In the genomic region with DNA sequence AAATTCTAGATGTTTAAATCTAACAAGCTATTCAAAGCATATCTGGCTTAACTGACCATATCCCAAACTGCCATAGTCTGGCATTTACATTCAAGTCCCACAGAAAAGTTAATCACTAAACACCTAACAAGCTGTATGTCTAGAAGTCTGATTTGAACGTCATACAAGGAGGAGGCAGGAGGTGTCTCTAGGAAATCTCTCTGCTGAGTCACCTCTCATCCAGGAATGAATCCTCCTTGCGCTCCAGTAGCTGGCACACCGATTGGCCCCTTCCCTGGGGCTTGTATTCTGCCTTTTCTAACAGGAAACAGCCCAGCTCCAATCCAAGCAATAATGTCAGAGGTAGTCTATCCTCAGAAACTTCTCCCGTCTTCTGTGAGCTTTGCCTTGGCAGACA, we compare ENCODE assay signal across 20 cellular contexts. TPM values are rescaled to one million over a fixed set of nuclear protein-coding genes. Genes with fewer than 3 reads are reported as not detected.
A peak's percentile ranks its signal among the peaks of the same experiment; 100 is the strongest.
DNase-seq lines count a peak whose midpoint lies in the region; FAIRE-seq and TF ChIP-seq lines count a peak whose summit lies in the region.
"Had no signal": no experiment of that assay in that cellular context is flagged by ENCODE, and none has a peak within 500 bp of the region (broad histone marks: within the 10 kb centered on the region; RNA-seq: fewer than 3 reads in every experiment).

No MANE protein-coding gene starts in this region.

- no peak overlapping the region for H3K27ac ChIP-seq in esophagus squamous epithelium
- H3K27ac ChIP-seq in esophagus muscularis mucosa (replicated peaks in 1 of 4): no peak overlapping the region
- H3K27ac ChIP-seq: body of pancreas, neural progenitor cell had no signal

- H3K9me3 ChIP-seq in esophagus squamous epithelium (no peaks in the 10 kb centered on the region), esophagus muscularis mucosa (no peaks in the 10 kb centered on the region)
- H3K9me3 ChIP-seq: body of pancreas had no signal

- H3K27me3 ChIP-seq in esophagus squamous epithelium (no peaks in the 10 kb centered on the region), esophagus muscularis mucosa (no peaks in the 10 kb centered on the region)
- H3K27me3 ChIP-seq: body of pancreas, neural progenitor cell had no signal

- no peak for TF ChIP-seq CTCF in fibroblast of pulmonary artery (IDR thresholded peaks at IDR 0.05; ENCODE audit: low read length, missing control alignments)
- TF ChIP-seq CTCF in esophagus squamous epithelium (IDR thresholded peaks at IDR 0.05): no peak
- TF ChIP-seq CTCF in esophagus muscularis mucosa (IDR thresholded peaks at IDR 0.05): no peak

- peak; percentile 66 for DNase-seq in HT1080 (ENCODE audit: low read depth)
- DNase-seq in astrocyte of the hippocampus (ENCODE audit: low read depth, low spot score): peak; percentile 36
- DNase-seq in fibroblast of pulmonary artery (ENCODE audit: low read depth): peak; percentile 62
- peak; percentile 23 for DNase-seq in urothelium cell line (ENCODE audit: low spot score)
- DNase-seq in esophagus squamous epithelium (lab: John Stamatoyannopoulos, UW): no peak
- no peak for DNase-seq in GF-D8 (lab: John Stamatoyannopoulos, UW)
- DNase-seq in esophagus muscularis mucosa (ENCODE audit: extremely low spot score): no peak
- DNase-seq: activated CD8-positive, alpha-beta memory T cell treated with anti-CD3 and anti-CD28 coated beads, Interleukin-2, amount 50 U/mL, for 48 hours; body of pancreas; CD4-positive, CD25-positive, alpha-beta regulatory T cell; DND-41; GOT3; immature natural killer cell; NCI-H1048; NK-92 treated with Interleukin-12 subunit alpha and Interleukin-12 subunit beta, amount 100 ng/mL, for 24 hours; right cardiac atrium; SHP77 treated with DMSO at 0.1 percent for 48 hours; stimulated activated CD4-positive, alpha-beta T cell treated with anti-CD3 and anti-CD28 coated beads, Interleukin-2, amount 100 ng/mL, for 24 hours; T-helper 2 cell had no signal

- no peaks in the 10 kb centered on the region for H3K4me1 ChIP-seq in esophagus squamous epithelium
- peaks cover 0 to 6% (median 3%) of the 10 kb centered on the region in 4 donors for H3K4me1 ChIP-seq in esophagus muscularis mucosa
- H3K4me1 ChIP-seq: body of pancreas had no signal

- TF ChIP-seq EP300 in esophagus muscularis mucosa (IDR thresholded peaks at IDR 0.05): no peak

- no peak for TF ChIP-seq POLR2A in esophagus squamous epithelium (IDR thresholded peaks at IDR 0.05)
- no peak for TF ChIP-seq POLR2A in esophagus muscularis mucosa (IDR thresholded peaks at IDR 0.05; ENCODE audit: low read depth)

- no peak for FAIRE-seq in urothelium cell line (lab: Jason Lieb, UNC)

- intact Hi-C loops in esophagus squamous epithelium (cut with DNase I): no loop called here
- intact Hi-C loops in esophagus muscularis mucosa (cut with DNase I): no loop called here

- 53 to 83% methylated on average over 4 of the region's 4 CpGs for WGBS in esophagus squamous epithelium, 2 donors
- 77% methylated on average over 4 of the region's 4 CpGs for WGBS in esophagus muscularis mucosa

- H3K4me3 ChIP-seq in fibroblast of pulmonary artery (replicated peaks; ENCODE audit: low read depth, low read length): no peak overlapping the region
- H3K4me3 ChIP-seq in esophagus squamous epithelium: no peak overlapping the region
- no peak overlapping the region for H3K4me3 ChIP-seq in esophagus muscularis mucosa
- H3K4me3 ChIP-seq: body of pancreas, neural progenitor cell had no signal

- H3K36me3 ChIP-seq in esophagus squamous epithelium (no peaks in the 10 kb centered on the region), esophagus muscularis mucosa (peaks cover 0 to 18% (median 11%) of the 10 kb centered on the region in 4 donors)
- H3K36me3 ChIP-seq: neural progenitor cell had no signal

RNA-seq across cellular contexts. Expression of gene FEZ1, which starts 31.8 kb away (rescaled TPM):
- total RNA-seq in HT1080 (2014; rRNA removed; shearing (Covaris generic)): 0.67 and 1.4 TPM in 2 replicates
- polyA plus RNA-seq in HT1080 (2015; cell fraction: cytosol; rRNA removed): 11.7 and 16.5 TPM in 2 replicates
- 6.2 and 7.0 TPM in 2 replicates for polyA plus RNA-seq in HT1080 (2015; cell fraction: nucleus; rRNA removed)
- total RNA-seq in esophagus squamous epithelium (10 to 100 TPM in 2 of 4 donors, 1 to 10 TPM in 1, not detected in 1; 7.6 to 19.3 (median 12.6) TPM), esophagus muscularis mucosa (10 to 100 TPM; 54.5 to 95.6 (median 76.2) TPM)

Comparison
In these comparisons a context has a peak if more than half of its experiments do, and no peak if none do; other contexts are left out.
1. DNase-seq: peak in HT1080 (single experiment), astrocyte of the hippocampus (single experiment), fibroblast of pulmonary artery (single experiment) and urothelium cell line (single experiment); none in esophagus squamous epithelium (single experiment), GF-D8 (single experiment) and esophagus muscularis mucosa (single experiment).